In genomic region chr12:54377797-54378515, GRCh38 we compare ENCODE assay signal across 15 cellular contexts. TPM values are rescaled to one million over a fixed set of nuclear protein-coding genes. Genes with fewer than 3 reads are reported as not detected.
A peak's percentile ranks its signal among the peaks of the same experiment; 100 is the strongest.
DNase-seq lines count a peak whose midpoint lies in the region; ATAC-seq and TF ChIP-seq lines count a peak whose summit lies in the region.
"Had no signal": no experiment of that assay in that cellular context is flagged by ENCODE, and none has a peak within 500 bp of the region (broad histone marks: within the 10 kb centered on the region; RNA-seq: fewer than 3 reads in every experiment).

No MANE protein-coding gene starts in this region.

- H3K4me1 ChIP-seq in right cardiac atrium (ENCODE audit: control insufficient read depth, insufficient read depth, low read length), result peaks cover 5% of the 10 kb centered on the region
- H3K4me1 ChIP-seq in colonic mucosa, result no peaks in the 10 kb centered on the region
- peaks cover 70% of the 10 kb centered on the region for H3K4me1 ChIP-seq in vagina

- H3K27me3 ChIP-seq in right cardiac atrium (ENCODE audit: control insufficient read depth, insufficient read depth) (no peaks in the 10 kb centered on the region), colonic mucosa (no peaks in the 10 kb centered on the region), vagina (no peaks in the 10 kb centered on the region)
- H3K27me3 ChIP-seq: hepatocyte, uterus had no signal

- TF ChIP-seq CTCF in colonic mucosa (IDR thresholded peaks at IDR 0.05), result no peak
- TF ChIP-seq CTCF in nephron (IDR thresholded peaks at IDR 0.05; ENCODE audit: unreplicated experiment in 3 of 3), result no peak
- TF ChIP-seq CTCF in vagina (IDR thresholded peaks at IDR 0.05), result no peak

- H3K36me3 Mint-ChIP-seq in nephron (ENCODE audit: low read depth), result peaks cover 6% of the 10 kb centered on the region
- H3K36me3 Mint-ChIP-seq: activated naive CD8-positive, alpha-beta T cell treated with anti-CD3 and anti-CD28 coated beads, Interleukin-2, amount 10 ng/mL, durations not matched to agents 7 days and 5 days had no signal

- H3K4me3 ChIP-seq in right cardiac atrium (ENCODE audit: low read length) (no peak overlapping the region), colonic mucosa (peak overlapping the region; percentile 32), vagina (peak overlapping the region; percentile 48 to 51)

- peak overlapping the region in 1 of 2 donors; percentile 38 for H3K9ac ChIP-seq in colonic mucosa (ENCODE audit: low read depth in 2 of 2, low read length in 2 of 2)

- H3K9me3 ChIP-seq in right cardiac atrium (ENCODE audit: control insufficient read depth, low read length), result no peaks in the 10 kb centered on the region
- no peaks in the 10 kb centered on the region for H3K9me3 ChIP-seq in colonic mucosa
- no peaks in the 10 kb centered on the region for H3K9me3 ChIP-seq in vagina
- H3K9me3 ChIP-seq: uterus had no signal

- peaks cover 54% of the 10 kb centered on the region for H3K4me1 Mint-ChIP-seq in nephron

- DNase-seq in right cardiac atrium (no peak), Right ventricle myocardium superior (no peak), colonic mucosa (no peak), vagina (ENCODE audit: extremely low spot score in 2 of 2) (no peak), NCI-H82 (lab: John Stamatoyannopoulos, UW) (no peak), amygdala (lab: John Stamatoyannopoulos, UW) (no peak)
- DNase-seq: activated naive CD8-positive, alpha-beta T cell treated with anti-CD3 and anti-CD28 coated beads, Interleukin-2, amount 10 ng/mL, durations not matched to agents 7 days and 5 days; effector CD8-positive, alpha-beta T cell; midbrain had no signal

- H3K27ac ChIP-seq in right cardiac atrium (ENCODE audit: low read length), result peak overlapping the region; percentile 31
- no peak overlapping the region for H3K27ac ChIP-seq in colonic mucosa
- H3K27ac ChIP-seq in vagina, result peak overlapping the region; percentile 93
- H3K27ac ChIP-seq: hepatocyte had no signal

- peaks cover 6% of the 10 kb centered on the region for H3K27me3 Mint-ChIP-seq in nephron (ENCODE audit: low read depth)

- H3K36me3 ChIP-seq in colonic mucosa (no peaks in the 10 kb centered on the region), vagina (no peaks in the 10 kb centered on the region)
- H3K36me3 ChIP-seq: uterus had no signal

- WGBS in right cardiac atrium, result 81% methylated on average over 6 of the region's 6 CpGs

- H3K4me3 Mint-ChIP-seq in nephron, result peak overlapping the region; percentile 85 to 89 (median 88)
- H3K4me3 Mint-ChIP-seq: activated naive CD8-positive, alpha-beta T cell treated with anti-CD3 and anti-CD28 coated beads, Interleukin-2, amount 10 ng/mL, durations not matched to agents 7 days and 5 days had no signal

- intact Hi-C loops in right cardiac atrium (cut with DNase I) (no loop called here), Right ventricle myocardium superior (cut with DNase I) (no loop called here), colonic mucosa (cut with DNase I) (no loop called here), vagina (cut with DNase I) (no loop called here)

- ATAC-seq in right cardiac atrium (no peak), Right ventricle myocardium superior (ENCODE audit: poor library complexity) (no peak), GM18505 (IDR thresholded peaks at IDR 0.05; ENCODE audit: unreplicated experiment) (no peak)

- H3K9me3 Mint-ChIP-seq in nephron, result no peaks in the 10 kb centered on the region
- H3K9me3 Mint-ChIP-seq: activated naive CD8-positive, alpha-beta T cell treated with anti-CD3 and anti-CD28 coated beads, Interleukin-2, amount 10 ng/mL, durations not matched to agents 7 days and 5 days had no signal

- no peak overlapping the region for H3K27ac Mint-ChIP-seq in nephron

- no peak for TF ChIP-seq POLR2A in vagina (IDR thresholded peaks at IDR 0.05)
- no peak for TF ChIP-seq POLR2A in GM18505 (IDR thresholded peaks at IDR 0.05; ENCODE audit: borderline replicate concordance, extremely low read depth, insufficient read depth, insufficient read length)

RNA-seq across cellular contexts. Expression of gene ZNF385A, which starts 6.6 kb away (rescaled TPM):
- total RNA-seq in right cardiac atrium, result 10 to 100 TPM in 1 of 4 donors, 1 to 10 TPM in 3; 6.5 to 17.0 (median 8.9) TPM
- 6.0 TPM for polyA plus RNA-seq in right cardiac atrium
- 10.7 TPM for total RNA-seq in Right ventricle myocardium superior
- total RNA-seq in colonic mucosa, result 1 to 10 TPM; 3.8 to 7.3 TPM
- total RNA-seq in vagina, result 38.8 TPM

RNA-seq across cellular contexts. Expression of gene GPR84, which starts 13.7 kb away (rescaled TPM):
- total RNA-seq in right cardiac atrium, result under 1 TPM; 0.39 to 0.71 (median 0.46) TPM
- polyA plus RNA-seq in right cardiac atrium, result 0.20 TPM
- total RNA-seq in Right ventricle myocardium superior, result not detected
- total RNA-seq in colonic mucosa, result under 1 TPM in 1 of 2 donors, not detected in 1; 0.21 TPM
- not detected for total RNA-seq in vagina
- total RNA-seq: Daoy had no signal
- polyA plus RNA-seq: hepatocyte, smooth muscle cell had no signal

RNA-seq across cellular contexts. Expression of gene ITGA5, which starts 41.1 kb away (rescaled TPM):
- 100 to 1,000 TPM in 1 of 4 donors, 10 to 100 TPM in 3; 57.0 to 141 (median 60.2) TPM for total RNA-seq in right cardiac atrium
- polyA plus RNA-seq in right cardiac atrium, result 49.3 TPM
- total RNA-seq in Right ventricle myocardium superior, result 51.6 TPM
- 100 to 1,000 TPM in 1 of 2 donors, 1 to 10 TPM in 1; 7.8 to 120 TPM for total RNA-seq in colonic mucosa
- total RNA-seq in vagina, result 95.0 TPM

RNA-seq across cellular contexts. Expression of gene COPZ1, which starts 53.0 kb away (rescaled TPM):
- total RNA-seq in right cardiac atrium, result 100 to 1,000 TPM; 103 to 120 (median 119) TPM
- 112 TPM for polyA plus RNA-seq in right cardiac atrium
- 116 TPM for total RNA-seq in Right ventricle myocardium superior
- 100 to 1,000 TPM; 164 to 173 TPM for total RNA-seq in colonic mucosa
- total RNA-seq in vagina, result 47.6 TPM
